Comparison of ENCODE assay signal across 8 cellular contexts in the genomic region with DNA sequence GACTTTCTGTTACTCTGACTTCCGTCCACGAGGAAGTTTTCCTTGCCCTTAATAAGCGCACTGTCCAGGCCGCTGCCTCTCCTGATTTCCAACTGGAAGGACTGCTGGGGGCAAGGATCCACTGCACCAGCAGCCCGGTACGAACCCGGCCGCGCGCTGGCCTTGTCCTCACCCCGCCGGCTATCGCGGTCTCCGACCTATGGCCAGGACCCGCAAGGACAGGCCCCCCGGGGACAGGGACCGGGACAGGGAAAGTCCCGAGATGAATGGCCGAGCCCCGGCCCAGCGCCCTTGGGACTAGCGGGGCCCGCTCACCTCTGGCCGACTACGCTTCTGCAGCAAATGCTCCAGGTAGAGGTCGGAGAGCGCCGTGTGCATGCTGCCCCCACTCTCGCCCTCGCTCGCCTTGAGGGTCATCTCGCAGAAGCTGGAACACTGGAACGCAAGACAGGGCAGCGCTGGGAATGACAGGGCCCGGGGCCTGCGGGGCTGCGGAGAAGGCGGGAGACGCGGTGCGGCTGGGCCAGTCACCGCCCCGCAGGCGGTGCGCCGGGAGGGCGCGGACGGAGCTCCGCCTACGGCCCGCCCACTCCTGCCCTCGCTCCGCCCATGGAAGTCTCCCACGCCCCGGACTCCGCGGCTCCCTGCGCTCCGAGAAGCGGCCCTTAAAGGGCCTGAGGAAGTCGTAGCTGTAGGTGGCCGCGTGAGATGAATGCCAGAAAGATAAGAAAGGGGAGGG. TPM values are rescaled to one million over a fixed set of nuclear protein-coding genes. Genes with fewer than 3 reads are reported as not detected.
DNase-seq lines count a peak whose midpoint lies in the region; ATAC-seq and TF ChIP-seq lines count a peak whose summit lies in the region.

A gene (minus strand): TSS at position 529 of the 739 bp plus-strand sequence. CDS start 112 bp downstream, at position 417.

- peak within 1 kb of the TSS; percentile 63 for H3K4me3 Mint-ChIP-seq in endodermal cell

- H3K27me3 Mint-ChIP-seq in endodermal cell (ENCODE audit: insufficient read depth), result peaks cover 17% of the 10 kb centered on the region

- H3K4me1 ChIP-seq in endodermal cell (ENCODE audit: control insufficient read depth, insufficient read depth, low read length), result peaks cover 7% of the 10 kb centered on the region
- H3K4me1 ChIP-seq in mesodermal cell (ENCODE audit: control insufficient read depth, insufficient read depth, low read length, poor library complexity, severe bottlenecking), result peaks cover 5% of the 10 kb centered on the region

- peaks cover 20% of the 10 kb centered on the region for H3K4me1 Mint-ChIP-seq in endodermal cell

- peak within 1 kb of the TSS; percentile 11 for H3K9ac ChIP-seq in endodermal cell (ENCODE audit: extremely low read depth, low read length, poor library complexity, severe bottlenecking)

- ATAC-seq in HG03139 (IDR thresholded peaks at IDR 0.05; ENCODE audit: unreplicated experiment), result peak; percentile 90

- H3K4me3 ChIP-seq in endodermal cell (ENCODE audit: low read length), result peak within 1 kb of the TSS; percentile 82
- H3K4me3 ChIP-seq in mesodermal cell (ENCODE audit: extremely low read depth, insufficient read depth, low read length, poor library complexity, severe bottlenecking), result peak within 1 kb of the TSS; percentile 50

- H3K9me3 Mint-ChIP-seq in endodermal cell, result peaks cover 53% of the 10 kb centered on the region

- no peak within 1 kb of the TSS for H3K27ac Mint-ChIP-seq in endodermal cell

- TF ChIP-seq POLR2A in GM18951 (IDR thresholded peaks at IDR 0.05; ENCODE audit: extremely low read depth, insufficient read depth, insufficient read length), result peak; percentile 61

- in situ Hi-C loops in GM18951 (cut with MboI; ENCODE audit: low sequenced_read_pairs, unreplicated experiment), result no loop called here

- no peak within 1 kb of the TSS for H3K27ac ChIP-seq in endodermal cell (ENCODE audit: low read depth, low read length)
- H3K27ac ChIP-seq in mesodermal cell (ENCODE audit: low read depth, low read length, severe bottlenecking), result peak within 1 kb of the TSS; percentile 36

- 2 to 7% methylated on average over 8 to 65 of the region's 65 CpGs for WGBS in endodermal cell (ENCODE audit: insufficient coverage in 1 of 2, insufficient read length in 1 of 2), 2 experiments
- 1 to 19% methylated on average over 5 to 30 of the region's 65 CpGs for WGBS in mesodermal cell (ENCODE audit: insufficient coverage in 2 of 2), 2 experiments

- no peaks in the 10 kb centered on the region for H3K36me3 Mint-ChIP-seq in endodermal cell (ENCODE audit: low read depth)

- peak; percentile 24 to 51 for DNase-seq in AML-193 (lab: John Stamatoyannopoulos, UW)
- peak; percentile 45 for DNase-seq in NCI-H82 treated with DMSO at 0.1 percent for 48 hours (lab: John Stamatoyannopoulos, UW; ENCODE audit: unreplicated experiment)
- DNase-seq in activated CD8-positive, alpha-beta memory T cell treated with anti-CD3 and anti-CD28 coated beads, Interleukin-2, amount 50 U/mL, for 1 hour (ENCODE audit: extremely low read depth), result peak; percentile 9
- peak; percentile 87 for DNase-seq in endodermal cell
- peak; percentile 50 for DNase-seq in stimulated activated CD8-positive, alpha-beta memory T cell treated with anti-CD3 and anti-CD28 coated beads, Interleukin-15, amount 100 ng/mL, for 24 hours (ENCODE audit: low read depth)

- no peaks in the 10 kb centered on the region for H3K27me3 ChIP-seq in endodermal cell (ENCODE audit: control insufficient read depth, insufficient read depth, low read length, poor library complexity, severe bottlenecking)

- no peaks in the 10 kb centered on the region for H3K36me3 ChIP-seq in endodermal cell (ENCODE audit: control insufficient read depth, insufficient read depth, low read length)
- no peaks in the 10 kb centered on the region for H3K36me3 ChIP-seq in mesodermal cell (ENCODE audit: control insufficient read depth, insufficient read depth, low read length)

- peaks cover 11% of the 10 kb centered on the region for H3K9me3 ChIP-seq in endodermal cell (ENCODE audit: control insufficient read depth, low read length)
- H3K9me3 ChIP-seq in mesodermal cell (ENCODE audit: control insufficient read depth, low read length), result peaks cover 7% of the 10 kb centered on the region

- no peak for TF ChIP-seq CTCF in endodermal cell (conservative IDR thresholded peaks at IDR 0.05)

RNA-seq across cellular contexts. Expression of the gene that starts here (rescaled TPM):
- total RNA-seq in endodermal cell, result 10 to 100 TPM; 13.7 to 15.7 TPM
- polyA plus RNA-seq in endodermal cell (2013, experiment 1 of 2), result 9.8 TPM
- polyA plus RNA-seq in endodermal cell (2013, experiment 2 of 2), result 9.4 TPM
- 30.2 TPM for polyA plus RNA-seq in mesodermal cell (2013, experiment 1 of 2)
- 26.4 TPM for polyA plus RNA-seq in mesodermal cell (2013, experiment 2 of 2)

Comparison
In these comparisons a context has a peak if more than half of its experiments do, and no peak if none do; other contexts are left out.
1. DNase-seq: peak in every context shown above with its lines; median percentile 87 in endodermal cell; 50 in stimulated activated CD8-positive, alpha-beta memory T cell treated with anti-CD3 and anti-CD28 coated beads, Interleukin-15, amount 100 ng/mL, for 24 hours; 45 in NCI-H82 treated with DMSO at 0.1 percent for 48 hours; 38 in AML-193; 9 in activated CD8-positive, alpha-beta memory T cell treated with anti-CD3 and anti-CD28 coated beads, Interleukin-2, amount 50 U/mL, for 1 hour.